14 cellular contexts compared by ENCODE assay signal in the genomic region with DNA sequence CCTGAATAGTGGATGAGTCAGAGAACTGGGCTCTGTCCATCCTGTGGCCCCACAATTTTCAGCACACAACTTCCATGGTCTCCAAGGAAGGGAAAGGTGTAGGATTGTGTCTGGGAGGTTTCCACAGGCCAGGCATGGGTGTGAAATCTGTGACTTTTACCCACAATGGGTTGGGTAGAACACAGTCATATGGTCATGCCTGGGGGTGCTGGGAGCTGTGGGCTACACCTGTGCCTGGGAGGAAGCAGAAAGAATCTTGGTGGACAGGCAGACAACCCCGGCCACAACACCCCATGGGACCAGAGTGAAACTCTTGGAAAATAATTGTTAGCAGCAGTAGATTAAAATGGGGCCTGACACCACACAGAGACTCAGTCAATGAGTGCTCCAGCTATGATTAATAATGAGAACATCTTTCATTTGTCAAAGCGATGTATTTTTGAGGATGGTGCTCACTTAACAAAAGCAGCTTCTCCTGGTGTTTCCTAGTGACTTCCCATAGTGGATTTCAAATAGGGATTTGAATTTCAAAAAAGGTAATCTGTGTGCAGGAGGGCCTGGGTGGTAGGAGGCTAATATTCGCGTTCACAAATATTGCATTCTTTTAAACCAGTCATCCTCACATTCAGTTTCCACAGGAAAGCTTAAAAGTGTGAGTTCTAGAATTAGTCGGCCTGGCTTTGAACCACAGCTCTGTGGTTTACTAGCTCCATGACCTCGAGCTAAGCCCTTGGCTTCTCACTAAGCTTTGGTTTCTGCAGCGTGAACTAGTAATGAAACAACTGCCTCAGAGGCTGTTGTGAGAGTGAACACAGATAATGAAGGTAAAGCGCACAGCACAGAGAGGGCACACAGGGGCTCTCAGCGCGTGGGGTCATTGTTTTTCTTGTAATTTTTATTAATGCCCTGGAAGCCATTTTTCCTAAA.
A peak's percentile ranks its signal among the peaks of the same experiment; 100 is the strongest.
DNase-seq lines count a peak whose midpoint lies in the region; ATAC-seq and TF ChIP-seq lines count a peak whose summit lies in the region.
"Had no signal": no experiment of that assay in that cellular context is flagged by ENCODE, and none has a peak within 500 bp of the region (broad histone marks: within the 10 kb centered on the region; RNA-seq: fewer than 3 reads in every experiment).

No MANE protein-coding gene starts in this region.

- peaks cover 4% of the 10 kb centered on the region for H3K27me3 ChIP-seq in lower lobe of right lung (ENCODE audit: low read depth)

- DNase-seq in cardiac septum (ENCODE audit: low spot score): peak; percentile 19
- DNase-seq in Right ventricle myocardium inferior (ENCODE audit: missing footprints): no peak
- DNase-seq in RPMI7951 (ENCODE audit: low read depth): peak; percentile 13
- DNase-seq in natural killer cell: no peak
- no peak for DNase-seq in hypothalamus (lab: John Stamatoyannopoulos, UW)
- DNase-seq in lower lobe of right lung: no peak
- DNase-seq: COR-L47, H9, Karpas-422, NCI-H1417 treated with DMSO at 0.1 percent for 48 hours, NCI-H2081, NCI-H510A treated with DMSO at 0.1 percent for 48 hours, OCI-M1 had no signal

- H3K4me1 Mint-ChIP-seq in natural killer cell: peaks cover 21 to 23% of the 10 kb centered on the region in 2 donors
- H3K4me1 Mint-ChIP-seq: H9 had no signal

- no peaks in the 10 kb centered on the region for H3K36me3 ChIP-seq in lower lobe of right lung

- peak overlapping the region; percentile 55 for H3K4me3 Mint-ChIP-seq in natural killer cell
- H3K4me3 Mint-ChIP-seq: H9 had no signal

- H3K9me3 Mint-ChIP-seq in natural killer cell: no peaks in the 10 kb centered on the region
- H3K9me3 Mint-ChIP-seq: H9 had no signal

- no peak overlapping the region for H3K27ac ChIP-seq in lower lobe of right lung

- intact Hi-C loops in cardiac septum (cut with DNase I): no loop called here
- intact Hi-C loops in Right ventricle myocardium inferior (cut with DNase I): no loop called here
- intact Hi-C loops in natural killer cell (cut with micrococcal nuclease): no loop called here
- intact Hi-C loops in lower lobe of right lung (cut with DNase I): no loop called here

- no peaks in the 10 kb centered on the region for H3K4me1 ChIP-seq in lower lobe of right lung

- no peak overlapping the region for H3K4me3 ChIP-seq in lower lobe of right lung

- no peaks in the 10 kb centered on the region for H3K36me3 Mint-ChIP-seq in natural killer cell

- no peak for TF ChIP-seq CTCF in natural killer cell (IDR thresholded peaks at IDR 0.05)
- TF ChIP-seq CTCF in lower lobe of right lung (IDR thresholded peaks at IDR 0.05): no peak

- H3K9me3 ChIP-seq in lower lobe of right lung: no peaks in the 10 kb centered on the region

- no peak overlapping the region for H3K27ac Mint-ChIP-seq in natural killer cell
- H3K27ac Mint-ChIP-seq: H9 had no signal

- peaks cover 7 to 21% of the 10 kb centered on the region in 2 donors for H3K27me3 Mint-ChIP-seq in natural killer cell (ENCODE audit: low read depth in 2 of 2)

- ATAC-seq in Right ventricle myocardium inferior (no peak), natural killer cell (peak; percentile 55 to 84 (median 56)), HG02588 (IDR thresholded peaks at IDR 0.05; ENCODE audit: unreplicated experiment) (no peak), lower lobe of right lung (no peak)

Comparison
In these comparisons a context has a peak if more than half of its experiments do, and no peak if none do; other contexts are left out.
1. DNase-seq: peak in cardiac septum (single experiment) and RPMI7951 (single experiment); none in Right ventricle myocardium inferior (single experiment), natural killer cell (single experiment), hypothalamus (0 of 51) and lower lobe of right lung (single experiment).
2. ATAC-seq: peak in natural killer cell (3 of 3); none in Right ventricle myocardium inferior (single experiment), HG02588 (single experiment) and lower lobe of right lung (0 of 2).